ENCODE assay signal across 19 cellular contexts in genomic region chr11:12936200-12936599, GRCh38.
"Had no signal": no experiment of that assay in that cellular context is flagged by ENCODE, and none has a peak within 500 bp of the region (broad histone marks: within the 10 kb centered on the region; RNA-seq: fewer than 3 reads in every experiment).

No MANE protein-coding gene starts in this region.

- H3K4me3 Mint-ChIP-seq: naive B cell, type B pancreatic cell had no signal

- DNase-seq: colonic mucosa; dermis blood vessel endothelial cell; foreskin melanocyte; head of caudate nucleus; kidney; left colon; left ventricle myocardium superior; mesenchymal stem cell; naive B cell; posterior cingulate gyrus; small intestine; stimulated activated CD4-positive, alpha-beta T cell treated with anti-CD3 and anti-CD28 coated beads, Interleukin-2, amount 100 ng/mL, for 48 hours; stimulated activated naive CD4-positive, alpha-beta T cell treated with Interleukin-2 at 50 U/mL for 16 hours had no signal

- H3K4me3 ChIP-seq: colonic mucosa, hepatocyte, lung, right atrium auricular region had no signal

- H3K27me3 Mint-ChIP-seq: type B pancreatic cell had no signal

- H3K4me1 Mint-ChIP-seq: naive B cell had no signal

- FAIRE-seq: endothelial cell of umbilical vein, kidney, small intestine, urothelium cell line had no signal

- H3K4me2 ChIP-seq: hepatocyte had no signal

- H3K27ac ChIP-seq: colonic mucosa, hepatocyte, right atrium auricular region had no signal

- H2AFZ ChIP-seq: hepatocyte had no signal

- H3K27ac Mint-ChIP-seq: naive B cell, type B pancreatic cell had no signal

- H3K36me3 Mint-ChIP-seq: naive B cell had no signal

- H3K27me3 ChIP-seq: colonic mucosa, hepatocyte, right atrium auricular region had no signal

- H3K4me1 ChIP-seq: colonic mucosa, right atrium auricular region had no signal

- H3K36me3 ChIP-seq: colonic mucosa had no signal

- H3K79me2 ChIP-seq: hepatocyte had no signal

- ATAC-seq: left colon, left ventricle myocardium superior had no signal

- H3K9me3 ChIP-seq: colonic mucosa, right atrium auricular region had no signal
